Comparison of ENCODE assay signal across 10 cellular contexts in the genomic region with DNA sequence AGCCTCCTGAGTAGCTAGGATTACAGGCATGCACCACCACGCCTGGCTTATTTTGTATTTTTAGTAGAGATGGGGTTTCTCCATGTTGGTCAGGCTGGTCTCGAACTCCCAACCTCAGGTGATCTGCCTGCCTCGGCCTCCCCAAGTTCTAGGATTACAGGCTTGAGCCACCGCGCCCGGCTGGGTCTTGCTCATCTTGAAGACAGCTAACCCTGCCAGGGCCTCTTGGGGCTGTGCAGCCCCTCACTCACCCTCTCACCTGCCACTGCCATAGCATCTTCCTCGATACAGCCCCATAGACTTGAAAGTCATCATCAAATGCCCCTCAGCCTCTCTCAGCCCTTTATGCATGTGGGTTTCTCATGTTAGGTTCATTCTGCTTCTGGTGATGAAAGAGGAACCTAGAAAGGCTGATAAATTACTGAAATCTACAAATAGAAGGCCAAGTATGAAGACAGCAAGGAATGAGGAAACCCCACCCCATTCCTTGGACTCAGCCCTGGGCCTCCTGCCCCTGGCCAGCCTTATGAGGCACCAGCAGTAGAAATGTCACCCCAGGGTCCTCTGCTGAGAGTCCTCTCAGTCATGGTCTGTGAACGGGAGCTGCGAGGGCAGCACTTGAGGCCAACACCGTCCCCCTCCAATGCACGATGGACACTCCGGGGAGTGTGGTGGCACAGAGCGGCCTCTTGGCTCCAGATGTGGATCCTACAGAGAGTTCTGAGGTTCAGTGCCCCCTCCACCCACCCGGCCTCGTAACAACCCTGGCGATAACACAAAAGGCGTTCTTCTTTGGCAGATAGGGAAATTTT. TPM values are rescaled to one million over a fixed set of nuclear protein-coding genes. Genes with fewer than 3 reads are reported as not detected.
DNase-seq lines count a peak whose midpoint lies in the region; ATAC-seq lines count a peak whose summit lies in the region.
"Had no signal": no experiment of that assay in that cellular context is flagged by ENCODE, and none has a peak within 500 bp of the region (broad histone marks: within the 10 kb centered on the region; RNA-seq: fewer than 3 reads in every experiment).

No MANE protein-coding gene starts in this region.

- H3K4me3 ChIP-seq in HUES48 (ENCODE audit: low read depth, low read length): no peak overlapping the region
- H3K4me3 ChIP-seq in CD8-positive, alpha-beta memory T cell (ENCODE audit: low read length): no peak overlapping the region

- H3K9me3 ChIP-seq in HUES48 (ENCODE audit: control insufficient read depth, insufficient read depth, low read length): no peaks in the 10 kb centered on the region
- H3K9me3 ChIP-seq in CD8-positive, alpha-beta memory T cell (ENCODE audit: low read length): no peaks in the 10 kb centered on the region

- H3K4me3 Mint-ChIP-seq in activated T-helper 1 cell treated with anti-CD3 and anti-CD28 coated beads, Interleukin-12 subunit alpha, Interleukin-12 subunit beta, Interleukin-2, Interleukin-4 antibody, amounts not matched to agents 30 ng/mL and 10 ng/mL and 1 ng/mL, durations not matched to agents 14 hours and 24 hours and 36 hours: peak overlapping the region; percentile 50
- H3K4me3 Mint-ChIP-seq in stimulated activated effector memory CD8-positive, alpha-beta T cell treated with anti-CD3 and anti-CD28 coated beads, Interleukin-12 subunit alpha, Interleukin-12 subunit beta, amount 100 ng/mL, for 72 hours: peak overlapping the region; percentile 47
- peak overlapping the region in 2 of 7 donors; percentile 22 to 42 for H3K4me3 Mint-ChIP-seq in CD8-positive, alpha-beta memory T cell

- no peak overlapping the region for H3K27ac Mint-ChIP-seq in activated T-helper 1 cell treated with anti-CD3 and anti-CD28 coated beads, Interleukin-12 subunit alpha, Interleukin-12 subunit beta, Interleukin-2, Interleukin-4 antibody, amounts not matched to agents 30 ng/mL and 10 ng/mL and 1 ng/mL, durations not matched to agents 14 hours and 24 hours and 36 hours
- peak overlapping the region; percentile 14 for H3K27ac Mint-ChIP-seq in stimulated activated effector memory CD8-positive, alpha-beta T cell treated with anti-CD3 and anti-CD28 coated beads, Interleukin-12 subunit alpha, Interleukin-12 subunit beta, amount 100 ng/mL, for 72 hours
- H3K27ac Mint-ChIP-seq in CD8-positive, alpha-beta memory T cell: no peak overlapping the region

- POLR2A ChIA-PET in CD8-positive, alpha-beta memory T cell (lab: Charles Lee): no interaction called here

- no peak overlapping the region for H3K9ac ChIP-seq in HUES48 (ENCODE audit: low read depth, low read length)

- no peaks in the 10 kb centered on the region for H3K27me3 ChIP-seq in HUES48 (ENCODE audit: control insufficient read depth, insufficient read depth, low read length)
- H3K27me3 ChIP-seq in CD8-positive, alpha-beta memory T cell (ENCODE audit: insufficient read depth, low read length, poor library complexity, severe bottlenecking): no peaks in the 10 kb centered on the region

- DNase-seq in activated T-helper 1 cell treated with anti-CD3 and anti-CD28 coated beads, Interleukin-12 subunit alpha, Interleukin-12 subunit beta, Interleukin-2, Interleukin-4 antibody, amounts not matched to agents 30 ng/mL and 10 ng/mL and 1 ng/mL, durations not matched to agents 14 hours and 24 hours and 36 hours (ENCODE audit: low spot score): no peak
- DNase-seq in left ventricle myocardium superior (peak; percentile 53), NCI-H2029 (lab: John Stamatoyannopoulos, UW) (no peak)
- no peak for DNase-seq in stimulated activated effector memory CD8-positive, alpha-beta T cell treated with anti-CD3 and anti-CD28 coated beads, Interleukin-12 subunit alpha, Interleukin-12 subunit beta, amount 100 ng/mL, for 72 hours (ENCODE audit: low spot score in 2 of 2)
- no peak for DNase-seq in CD8-positive, alpha-beta memory T cell
- DNase-seq: NCI-H1048 had no signal

- H3K36me3 ChIP-seq in HUES48 (ENCODE audit: control insufficient read depth, insufficient read depth, low read length): no peaks in the 10 kb centered on the region
- no peaks in the 10 kb centered on the region for H3K36me3 ChIP-seq in CD8-positive, alpha-beta memory T cell (ENCODE audit: insufficient read depth, low read length)

- intact Hi-C loops in activated T-helper 1 cell treated with anti-CD3 and anti-CD28 coated beads, Interleukin-12 subunit alpha, Interleukin-12 subunit beta, Interleukin-2, Interleukin-4 antibody, amounts not matched to agents 30 ng/mL and 10 ng/mL and 1 ng/mL, durations not matched to agents 14 hours and 24 hours and 36 hours (cut with micrococcal nuclease): no loop called here
- intact Hi-C loops in left ventricle myocardium superior (cut with micrococcal nuclease): no loop called here

- CTCF ChIA-PET in CD8-positive, alpha-beta memory T cell (lab: Charles Lee): interaction anchor here (1.1 to 2.3 kb wide), 3 partner anchors 19 to 99 kb away, joined by 3 to 8 read pairs (median 6); no protein-coding TSS in a partner anchor

- H3K27ac ChIP-seq in HUES48 (ENCODE audit: low read depth, low read length): peak overlapping the region; percentile 37
- no peak overlapping the region for H3K27ac ChIP-seq in CD8-positive, alpha-beta memory T cell (ENCODE audit: low read depth, low read length)

- no peaks in the 10 kb centered on the region for H3K36me3 Mint-ChIP-seq in activated T-helper 1 cell treated with anti-CD3 and anti-CD28 coated beads, Interleukin-12 subunit alpha, Interleukin-12 subunit beta, Interleukin-2, Interleukin-4 antibody, amounts not matched to agents 30 ng/mL and 10 ng/mL and 1 ng/mL, durations not matched to agents 14 hours and 24 hours and 36 hours (ENCODE audit: low read depth)
- no peaks in the 10 kb centered on the region for H3K36me3 Mint-ChIP-seq in stimulated activated effector memory CD8-positive, alpha-beta T cell treated with anti-CD3 and anti-CD28 coated beads, Interleukin-12 subunit alpha, Interleukin-12 subunit beta, amount 100 ng/mL, for 72 hours
- H3K36me3 Mint-ChIP-seq in CD8-positive, alpha-beta memory T cell: peaks cover 0 to 8% (median 5%) of the 10 kb centered on the region in 3 donors

- H3K27me3 Mint-ChIP-seq in activated T-helper 1 cell treated with anti-CD3 and anti-CD28 coated beads, Interleukin-12 subunit alpha, Interleukin-12 subunit beta, Interleukin-2, Interleukin-4 antibody, amounts not matched to agents 30 ng/mL and 10 ng/mL and 1 ng/mL, durations not matched to agents 14 hours and 24 hours and 36 hours (ENCODE audit: insufficient read depth): peaks cover 8% of the 10 kb centered on the region
- peaks cover 18 to 38% of the 10 kb centered on the region in 2 donors for H3K27me3 Mint-ChIP-seq in CD8-positive, alpha-beta memory T cell

- H3K4me1 ChIP-seq in HUES48 (ENCODE audit: control insufficient read depth, insufficient read depth, low read length): peaks cover 5% of the 10 kb centered on the region; the same call in 1 of the 2 replicates
- peaks cover 10% of the 10 kb centered on the region for H3K4me1 ChIP-seq in CD8-positive, alpha-beta memory T cell (ENCODE audit: insufficient read depth, low read length)

- no peaks in the 10 kb centered on the region for H3K9me3 Mint-ChIP-seq in activated T-helper 1 cell treated with anti-CD3 and anti-CD28 coated beads, Interleukin-12 subunit alpha, Interleukin-12 subunit beta, Interleukin-2, Interleukin-4 antibody, amounts not matched to agents 30 ng/mL and 10 ng/mL and 1 ng/mL, durations not matched to agents 14 hours and 24 hours and 36 hours
- no peaks in the 10 kb centered on the region for H3K9me3 Mint-ChIP-seq in stimulated activated effector memory CD8-positive, alpha-beta T cell treated with anti-CD3 and anti-CD28 coated beads, Interleukin-12 subunit alpha, Interleukin-12 subunit beta, amount 100 ng/mL, for 72 hours
- no peaks in the 10 kb centered on the region for H3K9me3 Mint-ChIP-seq in CD8-positive, alpha-beta memory T cell

- peaks cover 5% of the 10 kb centered on the region for H3K4me1 Mint-ChIP-seq in activated T-helper 1 cell treated with anti-CD3 and anti-CD28 coated beads, Interleukin-12 subunit alpha, Interleukin-12 subunit beta, Interleukin-2, Interleukin-4 antibody, amounts not matched to agents 30 ng/mL and 10 ng/mL and 1 ng/mL, durations not matched to agents 14 hours and 24 hours and 36 hours (ENCODE audit: low read depth)
- no peaks in the 10 kb centered on the region for H3K4me1 Mint-ChIP-seq in stimulated activated effector memory CD8-positive, alpha-beta T cell treated with anti-CD3 and anti-CD28 coated beads, Interleukin-12 subunit alpha, Interleukin-12 subunit beta, amount 100 ng/mL, for 72 hours
- peaks cover 0 to 8% (median 0%) of the 10 kb centered on the region in 3 donors for H3K4me1 Mint-ChIP-seq in CD8-positive, alpha-beta memory T cell

- ATAC-seq in left ventricle myocardium superior (peak; percentile 66), GM21717 (IDR thresholded peaks at IDR 0.05; ENCODE audit: unreplicated experiment) (no peak), HG03342 (IDR thresholded peaks at IDR 0.05; ENCODE audit: unreplicated experiment) (no peak)
- no peak for ATAC-seq in stimulated activated effector memory CD8-positive, alpha-beta T cell treated with anti-CD3 and anti-CD28 coated beads, Interleukin-12 subunit alpha, Interleukin-12 subunit beta, amount 100 ng/mL, for 72 hours

RNA-seq across cellular contexts. Expression of a gene that starts 24.8 kb away (rescaled TPM):
- total RNA-seq in activated T-helper 1 cell treated with anti-CD3 and anti-CD28 coated beads, Interleukin-12 subunit alpha, Interleukin-12 subunit beta, Interleukin-2, Interleukin-4 antibody, amounts not matched to agents 30 ng/mL and 10 ng/mL and 1 ng/mL, durations not matched to agents 14 hours and 24 hours and 36 hours: not detected in 2 replicates
- total RNA-seq in left ventricle myocardium superior: not detected
- total RNA-seq in CD8-positive, alpha-beta memory T cell: not detected
- polyA plus RNA-seq in CD8-positive, alpha-beta memory T cell: not detected
- total RNA-seq: activated CD8-positive, alpha-beta memory T cell treated with anti-CD3 and anti-CD28 coated beads for 36 hours had no signal
